17 cellular contexts compared by ENCODE assay signal in genomic region chr22:42116848-42117424, GRCh38. TPM values are rescaled to one million over a fixed set of nuclear protein-coding genes. Genes with fewer than 3 reads are reported as not detected.
DNase-seq lines count a peak whose midpoint lies in the region; ATAC-seq, FAIRE-seq and TF ChIP-seq lines count a peak whose summit lies in the region.
"Had no signal": no experiment of that assay in that cellular context is flagged by ENCODE, and none has a peak within 500 bp of the region (broad histone marks: within the 10 kb centered on the region; RNA-seq: fewer than 3 reads in every experiment).

No MANE protein-coding gene starts in this region.

- ATAC-seq in HepG2 (peak; percentile 30; the same call in 1 of the 3 replicates), HG02678 (IDR thresholded peaks at IDR 0.05; ENCODE audit: unreplicated experiment) (no peak)

- H3K9me3 ChIP-seq in BE2C (no peaks in the 10 kb centered on the region), H9 (ENCODE audit: control insufficient read depth, low read depth, low read length) (no peaks in the 10 kb centered on the region), HepG2 (ENCODE audit: low read length) (peaks cover 10% of the 10 kb centered on the region; the same call in 1 of the 2 replicates)

- H3K9me3 Mint-ChIP-seq in H9 = peaks cover 17 to 23% of the 10 kb centered on the region in 2 experiments

- no peak overlapping the region for H3K56ac ChIP-seq in H9 (ENCODE audit: insufficient read length, low read depth, low read length)

- H3K4me3 ChIP-seq in BE2C (ENCODE audit: low read depth, low read length) = no peak overlapping the region
- no peak overlapping the region for H3K4me3 ChIP-seq in bronchial epithelial cell (ENCODE audit: low read depth, low read length)
- no peak overlapping the region for H3K4me3 ChIP-seq in HepG2 (replicated peaks in 1 of 3; ENCODE audit: insufficient read depth in 1 of 3, low read depth in 2 of 3, low read length in 3 of 3)
- H3K4me3 ChIP-seq: smooth muscle cell had no signal

- H3K23me2 ChIP-seq in H9 (ENCODE audit: insufficient read length, low read depth, low read length, poor library complexity, severe bottlenecking) = no peaks in the 10 kb centered on the region

- H3K14ac ChIP-seq in H9 (ENCODE audit: insufficient read depth, low read length) = no peak overlapping the region

- FAIRE-seq in bronchial epithelial cell (lab: Jason Lieb, UNC) (peak; percentile 87), HepG2 (lab: Jason Lieb, UNC) (no peak)
- FAIRE-seq: frontal cortex had no signal

- H3K36me3 ChIP-seq in BE2C = no peaks in the 10 kb centered on the region
- H3K36me3 ChIP-seq in bronchial epithelial cell (ENCODE audit: control insufficient read depth, insufficient read depth, low read length) = no peaks in the 10 kb centered on the region
- H3K36me3 ChIP-seq in HepG2 (replicated peaks in 1 of 2; ENCODE audit: control insufficient read depth in 1 of 2, insufficient read depth in 2 of 2, low read length in 2 of 2) = no peaks in the 10 kb centered on the region

- no peaks in the 10 kb centered on the region for H3K79me2 ChIP-seq in H9 (ENCODE audit: insufficient read depth, low read length)
- no peaks in the 10 kb centered on the region for H3K79me2 ChIP-seq in HepG2 (ENCODE audit: insufficient read depth, low read length)

- H3K4me1 ChIP-seq in BE2C = no peaks in the 10 kb centered on the region
- no peaks in the 10 kb centered on the region for H3K4me1 ChIP-seq in H9 (ENCODE audit: insufficient read depth, low read length)
- peaks cover 12% of the 10 kb centered on the region for H3K4me1 ChIP-seq in HepG2 (ENCODE audit: insufficient read depth, low read length)

- no peak overlapping the region for H2BK12ac ChIP-seq in H9 (ENCODE audit: insufficient read length, low read depth, low read length)

- no peak overlapping the region for H2BK15ac ChIP-seq in H9 (ENCODE audit: low read depth, low read length)

- H2BK20ac ChIP-seq in H9 (ENCODE audit: low read depth, low read length, poor library complexity, severe bottlenecking) = no peak overlapping the region

- TF ChIP-seq EP300 in HepG2 (IDR thresholded peaks at IDR 0.05; ENCODE audit: low read depth in 2 of 2, low read length in 2 of 2) (no peak), HepG2 (CRISPR knock-in tag; IDR thresholded peaks at IDR 0.05; ENCODE audit: borderline replicate concordance) (no peak)

- no peak overlapping the region for H3K27ac Mint-ChIP-seq in H9
- H3K27ac Mint-ChIP-seq: dendritic cell treated with granulocyte-macrophage colony-stimulating factor and Interleukin-4, amounts not matched to agents 40 ng/mL and 50 ng/mL, for 4 days had no signal

- H3K4ac ChIP-seq in H9 (ENCODE audit: low read depth, low read length) = no peak overlapping the region

- H3K79me1 ChIP-seq in H9 (ENCODE audit: insufficient read depth, low read depth, low read length, poor library complexity, severe bottlenecking) = no peaks in the 10 kb centered on the region

- no peak overlapping the region for H4K91ac ChIP-seq in H9 (ENCODE audit: insufficient read length, low read depth, low read length)

- no peak overlapping the region for H2BK5ac ChIP-seq in H9 (ENCODE audit: insufficient read length, low read length)

- DNase-seq in BE2C = peak; percentile 54
- DNase-seq in H9 = peak; percentile 64
- DNase-seq in bronchial epithelial cell (ENCODE audit: low read depth) = no peak
- DNase-seq in HepG2 (ENCODE audit: low spot score) = no peak
- DNase-seq in posterior cingulate gyrus = no peak
- DNase-seq in SK-N-DZ (ENCODE audit: low spot score) = no peak
- no peak for DNase-seq in Kasumi-1 (lab: John Stamatoyannopoulos, UW)
- DNase-seq: activated T-cell treated with anti-CD3 and anti-CD28 coated beads for 4 hours; CD4-positive, CD25-positive, alpha-beta regulatory T cell; left cardiac atrium; NCI-H1436 treated with DMSO at 0.1 percent for 48 hours; NCI-H774; Right ventricle myocardium superior had no signal

- no peak overlapping the region for H3K23ac ChIP-seq in H9 (ENCODE audit: insufficient read length, low read depth, low read length)

- no peak overlapping the region for H3T11ph ChIP-seq in H9 (ENCODE audit: low read length)

- no TSS peak for BruUV-seq in HepG2 (replicated peaks; lab: Mats Ljungman, UMichigan)

- no peak overlapping the region for H2BK120ac ChIP-seq in H9 (ENCODE audit: low read depth, low read length, poor library complexity, severe bottlenecking)

- H4K8ac ChIP-seq in H9 (replicated peaks; ENCODE audit: insufficient read length, low read depth, low read length) = no peak overlapping the region

- TF ChIP-seq RAD21 in HepG2 (CRISPR knock-in tag; IDR thresholded peaks at IDR 0.05) = no peak

- in situ Hi-C loops in HepG2 (cut with HindIII; ENCODE audit: extremely low pct_ligation_motif_present, low pct_unique_long_range_greater_than_20kb) = no loop called here

- H3K9ac ChIP-seq in H9 (ENCODE audit: extremely low read depth, insufficient read length, low read length) (no peak overlapping the region), HepG2 (ENCODE audit: insufficient read depth, low read depth, low read length) (no peak overlapping the region)

- POLR2A ChIA-PET in HepG2 (lab: Yijun Ruan, JAX) = no interaction called here

- H3K4me2 ChIP-seq in H9 (ENCODE audit: insufficient read depth, insufficient read length, low read length) = no peak overlapping the region
- H3K4me2 ChIP-seq in HepG2 (ENCODE audit: low read depth, low read length) = no peak overlapping the region
- H3K4me2 ChIP-seq: smooth muscle cell had no signal

- no peak overlapping the region for H4K5ac ChIP-seq in H9 (ENCODE audit: insufficient read length, low read depth, low read length)

- peak; percentile 44; the same call in 1 of the 2 replicates for TF ChIP-seq CTCF in BE2C (IDR thresholded peaks at IDR 0.05; ENCODE audit: low read depth, low read length)
- peak; percentile 70 for TF ChIP-seq CTCF in H9 (conservative IDR thresholded peaks at IDR 0.05)
- no peak for TF ChIP-seq CTCF in bronchial epithelial cell (IDR thresholded peaks at IDR 0.05; ENCODE audit: insufficient read depth, low read length, severe bottlenecking)
- peak; percentile 56 for TF ChIP-seq CTCF in HepG2 (CRISPR knock-in tag; IDR thresholded peaks at IDR 0.05)

- H3K27ac ChIP-seq in H9 (ENCODE audit: insufficient read length, low read depth, low read length) (no peak overlapping the region), HepG2 (ENCODE audit: extremely low read length, insufficient read depth, low read length) (no peak overlapping the region)

- no peak for TF ChIP-seq POLR2A in HepG2 (IDR thresholded peaks at IDR 0.05; ENCODE audit: insufficient read depth in 1 of 2, low read depth in 2 of 2, low read length in 2 of 2)

- H2AK5ac ChIP-seq in H9 (ENCODE audit: insufficient read length, low read length) = no peak overlapping the region

- H3K27me3 ChIP-seq in BE2C (no peaks in the 10 kb centered on the region), H9 (ENCODE audit: insufficient read depth, low read length) (no peaks in the 10 kb centered on the region), bronchial epithelial cell (ENCODE audit: control insufficient read depth, insufficient read depth, low read length) (no peaks in the 10 kb centered on the region), HepG2 (ENCODE audit: control insufficient read depth in 1 of 2, insufficient read depth in 2 of 2, low read length in 2 of 2) (no peaks in the 10 kb centered on the region)

- H2AFZ ChIP-seq in H9 (ENCODE audit: low read length) (no peak overlapping the region), HepG2 (ENCODE audit: low read length) (no peak overlapping the region)

- CTCF ChIA-PET in HepG2 (lab: Yijun Ruan, JAX; ENCODE audit: low intra/inter-chr PET ratio, low total read pairs) = interaction anchor here (1.6 kb wide), 1 partner anchor 327 kb away, joined by 4 read pairs; no protein-coding TSS in a partner anchor

- peaks cover 4 to 13% of the 10 kb centered on the region in 2 experiments for H3K4me1 Mint-ChIP-seq in H9

- peaks cover 0 to 13% (median 10%) of the 10 kb centered on the region in 3 experiments; a peak in 5 of 7 replicates for H3K36me3 Mint-ChIP-seq in H9 (ENCODE audit: insufficient read depth in 1 of 3, low read depth in 3 of 3)

- H3K18ac ChIP-seq in H9 (ENCODE audit: insufficient read length, low read depth, low read length) = no peak overlapping the region

- H3K4me3 Mint-ChIP-seq in H9 = no peak overlapping the region; a peak in 1 of 5 replicates
- H3K4me3 Mint-ChIP-seq: CD4-positive, CD25-positive, alpha-beta regulatory T cell; dendritic cell treated with granulocyte-macrophage colony-stimulating factor and Interleukin-4, amounts not matched to agents 40 ng/mL and 50 ng/mL, for 4 days had no signal

- WGBS in H9 (ENCODE audit: extremely low coverage, insufficient read length, low lambda C conversion rate) = no CpG with 5 or more reads among the region's 4 CpGs
- 70% methylated on average over 4 of the region's 4 CpGs for WGBS in HepG2 (ENCODE audit: low lambda C conversion rate)

- no peaks in the 10 kb centered on the region for H4K20me1 ChIP-seq in H9 (ENCODE audit: control insufficient read depth, insufficient read depth, insufficient read length)
- H4K20me1 ChIP-seq in HepG2 (ENCODE audit: insufficient read depth, low read length) = no peaks in the 10 kb centered on the region

- intact Hi-C loops in HepG2 (cut with micrococcal nuclease; ENCODE audit: unreplicated experiment) = loop anchor here (10.0 kb wide), 1 partner anchor 422 kb away; the partner anchor contains the start of gene MEI1
- intact Hi-C loops in posterior cingulate gyrus (cut with DNase I) = no loop called here

- H3K27me3 Mint-ChIP-seq in H9 (ENCODE audit: low read depth) = peaks cover 44% of the 10 kb centered on the region
- H3K27me3 Mint-ChIP-seq: CD4-positive, CD25-positive, alpha-beta regulatory T cell had no signal

RNA-seq across cellular contexts. Expression of gene CYP2D6, which starts 13.7 kb away (rescaled TPM):
- polyA plus RNA-seq in BE2C (2012; ENCODE audit: insufficient read depth, insufficient read length, low read depth) = 6.7 TPM
- 2.0 and 2.3 TPM in 2 replicates for total RNA-seq in H9 (2021)
- 0.53 and 0.64 TPM in 2 replicates for total RNA-seq in bronchial epithelial cell
- total RNA-seq in HepG2 (2016; rRNA removed; fragmentation: Illumina TruSeq; extraction: Trizol) = 0.18 and 1.0 TPM in 2 replicates
- total RNA-seq in HepG2 (2016; cell fraction: cytosol; rRNA removed; fragmentation: Illumina TruSeq; extraction: Trizol; ENCODE audit: low read depth) = 0.53 and 0.61 TPM in 2 replicates
- 0.22 and 1.2 TPM in 2 replicates for total RNA-seq in HepG2 (2016; cell fraction: insoluble cytoplasmic fraction; rRNA removed; fragmentation: Illumina TruSeq; extraction: Trizol)
- total RNA-seq in HepG2 (2016; cell fraction: membrane; rRNA removed; fragmentation: Illumina TruSeq; extraction: Trizol) = 0.45 and 0.49 TPM in 2 replicates
- 2.1 TPM in 2 replicates for total RNA-seq in HepG2 (2016; cell fraction: nucleus; rRNA removed; fragmentation: Illumina TruSeq; extraction: Trizol)
- 3.7 and 4.4 TPM in 2 replicates for polyA plus RNA-seq in HepG2 (2011; rRNA removed)
- 1.6 and 2.3 TPM in 2 replicates for polyA plus RNA-seq in HepG2 (2011; cell fraction: cytosol; rRNA removed)
- polyA plus RNA-seq in HepG2 (2011; cell fraction: nucleus; rRNA removed) = 30.3 and 32.1 TPM in 2 replicates
- 1.9 and 2.5 TPM in 2 replicates for polyA plus RNA-seq in HepG2 (2012)
- 0.15 and 0.16 TPM in 2 replicates for polyA plus RNA-seq in HepG2 (2016; cell fraction: cytosol; fragmentation: Illumina TruSeq; extraction: Trizol; ENCODE audit: low read depth)
- polyA plus RNA-seq in HepG2 (2016; cell fraction: insoluble cytoplasmic fraction; fragmentation: Illumina TruSeq; extraction: Trizol; ENCODE audit: low read depth) = 0.16 and 0.46 TPM in 2 replicates
- polyA plus RNA-seq in HepG2 (2016; cell fraction: membrane; fragmentation: Illumina TruSeq; extraction: Trizol; ENCODE audit: low read depth) = 0.27 and 0.41 TPM in 2 replicates
- 3.2 and 4.0 TPM in 2 replicates for polyA plus RNA-seq in HepG2 (2016; cell fraction: nucleus; fragmentation: Illumina TruSeq; extraction: Trizol; ENCODE audit: insufficient read depth, low read depth)
- 1.3 and 4.2 TPM in 2 replicates for polyA minus RNA-seq in HepG2 (2011; rRNA and poly(A)+ RNA removed; ENCODE audit: low replicate concordance)
- polyA minus RNA-seq in HepG2 (2011; cell fraction: cytosol; rRNA and poly(A)+ RNA removed) = 1.5 and 1.8 TPM in 2 replicates
- 6.4 and 6.7 TPM in 2 replicates for polyA minus RNA-seq in HepG2 (2011; cell fraction: nucleus; rRNA and poly(A)+ RNA removed)
- 0.14 and 0.31 TPM in 2 replicates for polyA plus RNA-seq in SK-N-DZ (2014; cell fraction: cytosol; rRNA removed)
- polyA plus RNA-seq in SK-N-DZ (2014; cell fraction: nucleus; rRNA removed) = 11.4 and 12.4 TPM in 2 replicates
- total RNA-seq: Right ventricle myocardium superior had no signal

RNA-seq across cellular contexts. Expression of gene NDUFA6, which starts 26.4 kb away (rescaled TPM):
- 240 TPM for polyA plus RNA-seq in BE2C (2012; ENCODE audit: insufficient read depth, insufficient read length, low read depth)
- total RNA-seq in H9 (2021) = 91.7 and 102 TPM in 2 replicates
- total RNA-seq in bronchial epithelial cell = 64.8 and 68.0 TPM in 2 replicates
- 87.8 and 107 TPM in 2 replicates for total RNA-seq in HepG2 (2016; rRNA removed; fragmentation: Illumina TruSeq; extraction: Trizol)
- total RNA-seq in HepG2 (2016; cell fraction: cytosol; rRNA removed; fragmentation: Illumina TruSeq; extraction: Trizol; ENCODE audit: low read depth) = 30.3 and 32.0 TPM in 2 replicates
- 97.5 and 126 TPM in 2 replicates for total RNA-seq in HepG2 (2016; cell fraction: insoluble cytoplasmic fraction; rRNA removed; fragmentation: Illumina TruSeq; extraction: Trizol)
- total RNA-seq in HepG2 (2016; cell fraction: membrane; rRNA removed; fragmentation: Illumina TruSeq; extraction: Trizol) = 35.9 and 38.9 TPM in 2 replicates
- total RNA-seq in HepG2 (2016; cell fraction: nucleus; rRNA removed; fragmentation: Illumina TruSeq; extraction: Trizol) = 42.2 and 49.2 TPM in 2 replicates
- 64.4 and 68.5 TPM in 2 replicates for polyA plus RNA-seq in HepG2 (2011; rRNA removed)
- polyA plus RNA-seq in HepG2 (2011; cell fraction: cytosol; rRNA removed) = 57.0 and 63.1 TPM in 2 replicates
- polyA plus RNA-seq in HepG2 (2011; cell fraction: nucleus; rRNA removed) = 12.8 and 16.1 TPM in 2 replicates
- polyA plus RNA-seq in HepG2 (2012) = 89.3 and 94.8 TPM in 2 replicates
- polyA plus RNA-seq in HepG2 (2016; cell fraction: cytosol; fragmentation: Illumina TruSeq; extraction: Trizol; ENCODE audit: low read depth) = 38.8 and 39.9 TPM in 2 replicates
- 148 TPM in 2 replicates for polyA plus RNA-seq in HepG2 (2016; cell fraction: insoluble cytoplasmic fraction; fragmentation: Illumina TruSeq; extraction: Trizol; ENCODE audit: low read depth)
- 33.5 and 37.6 TPM in 2 replicates for polyA plus RNA-seq in HepG2 (2016; cell fraction: membrane; fragmentation: Illumina TruSeq; extraction: Trizol; ENCODE audit: low read depth)
- 91.1 and 93.0 TPM in 2 replicates for polyA plus RNA-seq in HepG2 (2016; cell fraction: nucleus; fragmentation: Illumina TruSeq; extraction: Trizol; ENCODE audit: insufficient read depth, low read depth)
- polyA minus RNA-seq in HepG2 (2011; rRNA and poly(A)+ RNA removed; ENCODE audit: low replicate concordance) = 16.6 and 26.0 TPM in 2 replicates
- 16.4 and 21.7 TPM in 2 replicates for polyA minus RNA-seq in HepG2 (2011; cell fraction: cytosol; rRNA and poly(A)+ RNA removed)
- 16.2 and 17.2 TPM in 2 replicates for polyA minus RNA-seq in HepG2 (2011; cell fraction: nucleus; rRNA and poly(A)+ RNA removed)
- 157 and 169 TPM in 2 replicates for polyA plus RNA-seq in SK-N-DZ (2014; cell fraction: cytosol; rRNA removed)
- 115 and 120 TPM in 2 replicates for polyA plus RNA-seq in SK-N-DZ (2014; cell fraction: nucleus; rRNA removed)

RNA-seq across cellular contexts. Expression of gene SMDT1, which starts 37.4 kb away (rescaled TPM):
- 216 TPM for polyA plus RNA-seq in BE2C (2012; ENCODE audit: insufficient read depth, insufficient read length, low read depth)
- total RNA-seq in H9 (2021) (44.8 and 45.0 TPM in 2 replicates), bronchial epithelial cell (5.5 and 14.8 TPM in 2 replicates), HepG2 (2016; rRNA removed; fragmentation: Illumina TruSeq; extraction: Trizol) (8.3 and 13.3 TPM in 2 replicates)
- total RNA-seq in HepG2 (2016; cell fraction: cytosol; rRNA removed; fragmentation: Illumina TruSeq; extraction: Trizol; ENCODE audit: low read depth) = 5.6 and 7.0 TPM in 2 replicates
- total RNA-seq in HepG2 (2016; cell fraction: insoluble cytoplasmic fraction; rRNA removed; fragmentation: Illumina TruSeq; extraction: Trizol) = 6.8 and 9.3 TPM in 2 replicates
- total RNA-seq in HepG2 (2016; cell fraction: membrane; rRNA removed; fragmentation: Illumina TruSeq; extraction: Trizol) = 17.0 and 23.0 TPM in 2 replicates
- 5.7 and 6.8 TPM in 2 replicates for total RNA-seq in HepG2 (2016; cell fraction: nucleus; rRNA removed; fragmentation: Illumina TruSeq; extraction: Trizol)
- polyA plus RNA-seq in HepG2 (2011; rRNA removed) = 26.6 and 32.8 TPM in 2 replicates
- 47.7 and 50.1 TPM in 2 replicates for polyA plus RNA-seq in HepG2 (2011; cell fraction: cytosol; rRNA removed)
- 14.7 and 19.6 TPM in 2 replicates for polyA plus RNA-seq in HepG2 (2011; cell fraction: nucleus; rRNA removed)
- polyA plus RNA-seq in HepG2 (2012) = 71.3 and 72.4 TPM in 2 replicates
- polyA plus RNA-seq in HepG2 (2016; cell fraction: cytosol; fragmentation: Illumina TruSeq; extraction: Trizol; ENCODE audit: low read depth) = 125 and 160 TPM in 2 replicates
- 51.2 and 59.0 TPM in 2 replicates for polyA plus RNA-seq in HepG2 (2016; cell fraction: insoluble cytoplasmic fraction; fragmentation: Illumina TruSeq; extraction: Trizol; ENCODE audit: low read depth)
- polyA plus RNA-seq in HepG2 (2016; cell fraction: membrane; fragmentation: Illumina TruSeq; extraction: Trizol; ENCODE audit: low read depth) = 114 and 133 TPM in 2 replicates
- 38.0 and 39.5 TPM in 2 replicates for polyA plus RNA-seq in HepG2 (2016; cell fraction: nucleus; fragmentation: Illumina TruSeq; extraction: Trizol; ENCODE audit: insufficient read depth, low read depth)
- polyA minus RNA-seq in HepG2 (2011; rRNA and poly(A)+ RNA removed; ENCODE audit: low replicate concordance) = 9.6 and 10.3 TPM in 2 replicates
- polyA minus RNA-seq in HepG2 (2011; cell fraction: cytosol; rRNA and poly(A)+ RNA removed) = 9.8 and 10.2 TPM in 2 replicates
- 8.1 and 15.5 TPM in 2 replicates for polyA minus RNA-seq in HepG2 (2011; cell fraction: nucleus; rRNA and poly(A)+ RNA removed)
- 12.4 and 19.3 TPM in 2 replicates for polyA plus RNA-seq in SK-N-DZ (2014; cell fraction: cytosol; rRNA removed)
- polyA plus RNA-seq in SK-N-DZ (2014; cell fraction: nucleus; rRNA removed) = 6.9 and 14.3 TPM in 2 replicates

RNA-seq across cellular contexts. Expression of gene PHETA2, which starts 42.9 kb away (rescaled TPM):
- polyA plus RNA-seq in BE2C (2012; ENCODE audit: insufficient read depth, insufficient read length, low read depth) = 0.37 TPM
- total RNA-seq in H9 (2021) = 2.6 and 3.2 TPM in 2 replicates
- 2.4 and 3.4 TPM in 2 replicates for total RNA-seq in bronchial epithelial cell
- 0.07 TPM in 1 of 2 replicates, not detected in the other for total RNA-seq in HepG2 (2016; rRNA removed; fragmentation: Illumina TruSeq; extraction: Trizol)
- not detected in 2 replicates for total RNA-seq in HepG2 (2016; cell fraction: cytosol; rRNA removed; fragmentation: Illumina TruSeq; extraction: Trizol; ENCODE audit: low read depth)
- total RNA-seq in HepG2 (2016; cell fraction: insoluble cytoplasmic fraction; rRNA removed; fragmentation: Illumina TruSeq; extraction: Trizol) = not detected in 2 replicates
- not detected in 2 replicates for total RNA-seq in HepG2 (2016; cell fraction: membrane; rRNA removed; fragmentation: Illumina TruSeq; extraction: Trizol)
- not detected in 2 replicates for total RNA-seq in HepG2 (2016; cell fraction: nucleus; rRNA removed; fragmentation: Illumina TruSeq; extraction: Trizol)
- not detected in 2 replicates for polyA plus RNA-seq in HepG2 (2011; rRNA removed)
- not detected in 2 replicates for polyA plus RNA-seq in HepG2 (2011; cell fraction: cytosol; rRNA removed)
- 0.05 and 0.08 TPM in 2 replicates for polyA plus RNA-seq in HepG2 (2011; cell fraction: nucleus; rRNA removed)
- 0.07 TPM in 1 of 2 replicates, not detected in the other for polyA plus RNA-seq in HepG2 (2012)
- polyA plus RNA-seq in HepG2 (2016; cell fraction: cytosol; fragmentation: Illumina TruSeq; extraction: Trizol; ENCODE audit: low read depth) = not detected in 2 replicates
- not detected in 2 replicates for polyA plus RNA-seq in HepG2 (2016; cell fraction: insoluble cytoplasmic fraction; fragmentation: Illumina TruSeq; extraction: Trizol; ENCODE audit: low read depth)
- polyA plus RNA-seq in HepG2 (2016; cell fraction: membrane; fragmentation: Illumina TruSeq; extraction: Trizol; ENCODE audit: low read depth) = not detected in 2 replicates
- not detected in 2 replicates for polyA plus RNA-seq in HepG2 (2016; cell fraction: nucleus; fragmentation: Illumina TruSeq; extraction: Trizol; ENCODE audit: insufficient read depth, low read depth)
- 4.0 TPM in 1 of 2 replicates, not detected in the other for polyA minus RNA-seq in HepG2 (2011; rRNA and poly(A)+ RNA removed; ENCODE audit: low replicate concordance)
- polyA minus RNA-seq in HepG2 (2011; cell fraction: cytosol; rRNA and poly(A)+ RNA removed) = not detected in 2 replicates
- 0.25 and 0.39 TPM in 2 replicates for polyA minus RNA-seq in HepG2 (2011; cell fraction: nucleus; rRNA and poly(A)+ RNA removed)
- 0.08 and 0.16 TPM in 2 replicates for polyA plus RNA-seq in SK-N-DZ (2014; cell fraction: cytosol; rRNA removed)
- 0.29 TPM in 1 of 2 replicates, not detected in the other for polyA plus RNA-seq in SK-N-DZ (2014; cell fraction: nucleus; rRNA removed)

RNA-seq across cellular contexts. Expression of gene NAGA, which starts 46.3 kb away (rescaled TPM):
- 14.2 TPM for polyA plus RNA-seq in BE2C (2012; ENCODE audit: insufficient read depth, insufficient read length, low read depth)
- total RNA-seq in H9 (2021) = 16.1 and 16.6 TPM in 2 replicates
- total RNA-seq in bronchial epithelial cell = 18.7 and 26.0 TPM in 2 replicates
- total RNA-seq in HepG2 (2016; rRNA removed; fragmentation: Illumina TruSeq; extraction: Trizol) = 9.1 and 15.1 TPM in 2 replicates
- total RNA-seq in HepG2 (2016; cell fraction: cytosol; rRNA removed; fragmentation: Illumina TruSeq; extraction: Trizol; ENCODE audit: low read depth) = 1.9 and 2.2 TPM in 2 replicates
- 8.3 and 15.3 TPM in 2 replicates for total RNA-seq in HepG2 (2016; cell fraction: insoluble cytoplasmic fraction; rRNA removed; fragmentation: Illumina TruSeq; extraction: Trizol)
- total RNA-seq in HepG2 (2016; cell fraction: membrane; rRNA removed; fragmentation: Illumina TruSeq; extraction: Trizol) = 6.5 and 6.8 TPM in 2 replicates
- 11.0 and 13.5 TPM in 2 replicates for total RNA-seq in HepG2 (2016; cell fraction: nucleus; rRNA removed; fragmentation: Illumina TruSeq; extraction: Trizol)
- 23.4 and 25.7 TPM in 2 replicates for polyA plus RNA-seq in HepG2 (2011; rRNA removed)
- polyA plus RNA-seq in HepG2 (2011; cell fraction: cytosol; rRNA removed) = 17.5 and 21.7 TPM in 2 replicates
- polyA plus RNA-seq in HepG2 (2011; cell fraction: nucleus; rRNA removed) = 14.8 and 15.8 TPM in 2 replicates
- 13.6 and 14.8 TPM in 2 replicates for polyA plus RNA-seq in HepG2 (2012)
- polyA plus RNA-seq in HepG2 (2016; cell fraction: cytosol; fragmentation: Illumina TruSeq; extraction: Trizol; ENCODE audit: low read depth) = 2.2 and 3.3 TPM in 2 replicates
- 8.7 and 9.7 TPM in 2 replicates for polyA plus RNA-seq in HepG2 (2016; cell fraction: insoluble cytoplasmic fraction; fragmentation: Illumina TruSeq; extraction: Trizol; ENCODE audit: low read depth)
- polyA plus RNA-seq in HepG2 (2016; cell fraction: membrane; fragmentation: Illumina TruSeq; extraction: Trizol; ENCODE audit: low read depth) = 5.7 and 7.6 TPM in 2 replicates
- 18.7 and 20.1 TPM in 2 replicates for polyA plus RNA-seq in HepG2 (2016; cell fraction: nucleus; fragmentation: Illumina TruSeq; extraction: Trizol; ENCODE audit: insufficient read depth, low read depth)
- polyA minus RNA-seq in HepG2 (2011; rRNA and poly(A)+ RNA removed; ENCODE audit: low replicate concordance) = 47.7 and 73.3 TPM in 2 replicates
- polyA minus RNA-seq in HepG2 (2011; cell fraction: cytosol; rRNA and poly(A)+ RNA removed) = 10.8 and 14.8 TPM in 2 replicates
- polyA minus RNA-seq in HepG2 (2011; cell fraction: nucleus; rRNA and poly(A)+ RNA removed) = 8.0 and 9.1 TPM in 2 replicates
- 24.8 and 29.4 TPM in 2 replicates for polyA plus RNA-seq in SK-N-DZ (2014; cell fraction: cytosol; rRNA removed)
- 13.0 and 13.5 TPM in 2 replicates for polyA plus RNA-seq in SK-N-DZ (2014; cell fraction: nucleus; rRNA removed)

Comparison
In these comparisons a context has a peak if more than half of its experiments do, and no peak if none do; other contexts are left out.
1. DNase-seq: peak in BE2C (single experiment) and H9 (single experiment); none in bronchial epithelial cell (single experiment), HepG2 (single experiment), posterior cingulate gyrus (0 of 10), SK-N-DZ (single experiment) and Kasumi-1 (0 of 2).